In the genomic region with DNA sequence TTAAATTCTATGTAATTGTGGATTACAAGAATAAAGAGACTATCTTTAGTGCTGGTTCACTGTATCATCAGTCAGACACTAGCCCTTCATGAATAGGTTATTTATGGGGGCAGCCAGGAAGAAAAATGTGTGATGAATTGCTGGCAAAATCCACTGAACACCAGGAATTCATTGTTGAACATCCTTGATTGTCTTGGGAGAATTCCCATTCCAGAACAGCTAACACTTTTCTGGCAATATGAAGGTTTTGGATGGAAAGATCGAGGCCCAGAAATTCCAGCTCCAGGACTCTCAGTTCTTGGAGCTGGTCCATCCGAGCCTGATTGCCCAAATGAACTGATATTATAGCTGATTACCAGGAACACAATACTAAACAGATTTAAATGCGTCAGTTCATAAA, we compare ENCODE assay signal across 18 cellular contexts. TPM values are rescaled to one million over a fixed set of nuclear protein-coding genes. Genes with fewer than 3 reads are reported as not detected.
DNase-seq lines count a peak whose midpoint lies in the region; ATAC-seq, FAIRE-seq and TF ChIP-seq lines count a peak whose summit lies in the region.
"Had no signal": no experiment of that assay in that cellular context is flagged by ENCODE, and none has a peak within 500 bp of the region (broad histone marks: within the 10 kb centered on the region; RNA-seq: fewer than 3 reads in every experiment).

No MANE protein-coding gene starts in this region.

- no peak overlapping the region for H3K9ac ChIP-seq in fibroblast of lung (ENCODE audit: insufficient read depth, low read length)

- no peaks in the 10 kb centered on the region for H3K27me3 ChIP-seq in fibroblast of lung (ENCODE audit: control insufficient read depth, insufficient read depth, low read length)
- H3K27me3 ChIP-seq: heart left ventricle, stomach had no signal

- peak overlapping the region; percentile 9 for H3K4me2 ChIP-seq in fibroblast of lung (ENCODE audit: extremely low read depth, insufficient read depth, low read length)

- no peak for DNase-seq in RCC 7860 (ENCODE audit: low spot score)
- DNase-seq in fibroblast of lung (ENCODE audit: low read depth in 2 of 2), result peak in 1 of 2 donors; percentile 81
- DNase-seq in ureter (ENCODE audit: low spot score), result peak; percentile 74
- DNase-seq in SHP77 (lab: John Stamatoyannopoulos, UW), result no peak
- DNase-seq in NCI-H526 treated with DMSO at 0.1 percent for 48 hours (lab: John Stamatoyannopoulos, UW), result no peak
- DNase-seq: activated CD4-positive, alpha-beta T cell treated with anti-CD3 and anti-CD28 coated beads for 36 hours; activated T-cell treated with anti-CD3 and anti-CD28 coated beads for 4 hours; cerebellar nuclear complex; DMS79; heart left ventricle; mucosa of descending colon; NCI-H1436 treated with DMSO at 0.1 percent for 48 hours; NCI-H226; stomach; T1000 had no signal

- H3K4me3 ChIP-seq in fibroblast of lung (replicated peaks in 1 of 4; ENCODE audit: control extremely low read depth in 1 of 4, insufficient read depth in 1 of 4, low read depth in 3 of 4, low read length in 4 of 4), result no peak overlapping the region
- H3K4me3 ChIP-seq: heart left ventricle, mucosa of descending colon, stomach had no signal

- no peaks in the 10 kb centered on the region for H3K9me3 Mint-ChIP-seq in nephron
- H3K9me3 Mint-ChIP-seq: activated naive CD4-positive, alpha-beta T cell treated with anti-CD3 and anti-CD28 coated beads, Interleukin-2, amount 50 U/mL, for 72 hours had no signal

- TF ChIP-seq CTCF in fibroblast of lung (conservative IDR thresholded peaks at IDR 0.05 in 1 of 2, IDR thresholded peaks at IDR 0.05 in 1 of 2; ENCODE audit: low read depth in 1 of 2, low read length in 2 of 2) (no peak), nephron (IDR thresholded peaks at IDR 0.05; ENCODE audit: unreplicated experiment in 3 of 3) (no peak)

- no peaks in the 10 kb centered on the region for H3K79me2 ChIP-seq in fibroblast of lung (ENCODE audit: control insufficient read depth, insufficient read depth, low read length)

- H3K36me3 ChIP-seq in fibroblast of lung (ENCODE audit: control insufficient read depth, insufficient read depth, low read length), result no peaks in the 10 kb centered on the region
- H3K36me3 ChIP-seq: heart left ventricle, stomach had no signal

- peak overlapping the region in 2 of 3 experiments; percentile 81 to 85 for H3K27ac Mint-ChIP-seq in nephron
- H3K27ac Mint-ChIP-seq: activated CD4-positive, alpha-beta T cell treated with anti-CD3 and anti-CD28 coated beads for 36 hours; activated naive CD4-positive, alpha-beta T cell treated with anti-CD3 and anti-CD28 coated beads, Interleukin-2, amount 50 U/mL, for 72 hours had no signal

- H3K4me1 ChIP-seq in fibroblast of lung (ENCODE audit: control insufficient read depth, extremely low read depth, insufficient read depth, low read length), result no peaks in the 10 kb centered on the region
- H3K4me1 ChIP-seq: stomach had no signal

- H3K4me1 Mint-ChIP-seq in nephron, result peaks cover 51% of the 10 kb centered on the region
- H3K4me1 Mint-ChIP-seq: activated CD4-positive, alpha-beta T cell treated with anti-CD3 and anti-CD28 coated beads for 36 hours had no signal

- H3K27me3 Mint-ChIP-seq in nephron (ENCODE audit: low read depth), result no peaks in the 10 kb centered on the region

- H4K20me1 ChIP-seq in fibroblast of lung (ENCODE audit: control insufficient read depth, extremely low read depth, insufficient read depth, low read length), result peaks cover 2% of the 10 kb centered on the region

- peak; percentile 18 for FAIRE-seq in RCC 7860 (lab: Jason Lieb, UNC)

- H3K4me3 Mint-ChIP-seq in nephron, result no peak overlapping the region
- H3K4me3 Mint-ChIP-seq: activated CD4-positive, alpha-beta T cell treated with anti-CD3 and anti-CD28 coated beads for 36 hours had no signal

- H2AFZ ChIP-seq in fibroblast of lung (ENCODE audit: low read length), result no peak overlapping the region

- H3K27ac ChIP-seq in fibroblast of lung (ENCODE audit: insufficient read depth, low read length), result no peak overlapping the region
- H3K27ac ChIP-seq: stomach had no signal

- H3K36me3 Mint-ChIP-seq in nephron (ENCODE audit: low read depth), result no peaks in the 10 kb centered on the region
- H3K36me3 Mint-ChIP-seq: activated naive CD4-positive, alpha-beta T cell treated with anti-CD3 and anti-CD28 coated beads, Interleukin-2, amount 50 U/mL, for 72 hours had no signal

- ATAC-seq in HG03432 (IDR thresholded peaks at IDR 0.05; ENCODE audit: unreplicated experiment), result no peak
- ATAC-seq: activated CD4-positive, alpha-beta T cell treated with anti-CD3 and anti-CD28 coated beads for 36 hours; activated naive CD4-positive, alpha-beta T cell treated with anti-CD3 and anti-CD28 coated beads, Interleukin-2, amount 50 U/mL, for 72 hours; mucosa of descending colon had no signal

- no peaks in the 10 kb centered on the region for H3K9me3 ChIP-seq in fibroblast of lung (ENCODE audit: control insufficient read depth, insufficient read depth, low read depth, low read length)
- H3K9me3 ChIP-seq: heart left ventricle, mucosa of descending colon, stomach had no signal

RNA-seq across cellular contexts. Expression of a gene that starts 11.5 kb away (rescaled TPM):
- total RNA-seq in fibroblast of lung, result 93.0 and 112 TPM in 2 replicates
- polyA plus RNA-seq in fibroblast of lung, result 90.2 and 109 TPM in 2 replicates
- 65.1 and 68.1 TPM in 2 replicates for polyA plus RNA-seq in fibroblast of lung (2012)
- polyA minus RNA-seq in fibroblast of lung (ENCODE audit: low replicate concordance), result 14.5 and 24.3 TPM in 2 replicates
- 89.2 TPM for total RNA-seq in ureter
